Comparison of ENCODE assay signal across 8 cellular contexts in the genomic region with DNA sequence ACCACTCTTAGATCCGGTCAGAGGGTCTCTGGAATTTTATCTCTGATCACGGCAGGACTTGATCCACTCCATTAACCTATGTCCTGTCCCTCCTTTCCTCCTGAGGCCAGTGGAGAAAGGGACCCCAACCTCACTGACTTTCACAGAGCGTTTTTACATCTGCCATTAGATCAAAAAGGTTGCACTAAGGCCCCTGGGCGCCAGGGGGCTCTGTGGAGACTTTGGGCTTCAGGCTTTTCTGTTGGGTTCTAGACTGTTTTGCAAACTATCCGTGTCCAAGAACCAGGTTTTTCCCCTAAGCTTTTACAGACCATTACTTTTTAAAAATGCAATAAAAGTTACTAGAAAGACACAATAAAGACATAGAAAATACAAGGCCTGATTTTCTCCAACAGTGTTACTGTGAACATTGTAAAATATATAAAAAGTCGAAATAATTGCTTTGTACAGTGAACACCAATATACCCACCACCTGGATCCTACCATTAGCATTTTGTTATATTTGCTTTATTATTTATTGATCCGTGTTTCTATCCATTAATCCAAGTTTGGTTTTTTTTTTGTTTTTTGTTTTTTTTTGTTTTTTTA.
A peak's percentile ranks its signal among the peaks of the same experiment; 100 is the strongest.
DNase-seq lines count a peak whose midpoint lies in the region; ATAC-seq, FAIRE-seq and TF ChIP-seq lines count a peak whose summit lies in the region.

No MANE protein-coding gene starts in this region.

- ATAC-seq in esophagus mucosa, result peak; percentile 37
- peak; percentile 62 for ATAC-seq in aorta (ENCODE audit: low FRiP score)
- ATAC-seq in GM21447 (IDR thresholded peaks at IDR 0.05; ENCODE audit: unreplicated experiment), result no peak

- 71 to 73% methylated on average over 7 of the region's 7 CpGs for WGBS in aorta, 2 donors

- H3K4me3 ChIP-seq in aorta (ENCODE audit: low read length in 2 of 2), result no peak overlapping the region

- no peaks in the 10 kb centered on the region for H3K9me3 ChIP-seq in aorta (ENCODE audit: control insufficient read depth, low read length)

- peak; percentile 14 to 43 for DNase-seq in AML-193 (lab: John Stamatoyannopoulos, UW)
- DNase-seq in GM19239 (ENCODE audit: insufficient read length, low spot score), result peak; percentile 5
- DNase-seq in NCI-H524 (lab: John Stamatoyannopoulos, UW), result peak; percentile 52 to 81
- peak; percentile 61 to 70 for DNase-seq in activated CD4-positive, alpha-beta T cell treated with anti-CD3 and anti-CD28 coated beads, Interleukin-2, amount 50 U/mL, for 48 hours
- peak; percentile 49 for DNase-seq in neural crest cell (ENCODE audit: low read depth, low spot score)
- peak; percentile 53 to 81 for DNase-seq in aorta

- intact Hi-C loops in aorta (cut with DNase I), result loop anchor here in 1 of 2 donors (10.0 kb wide), 2 partner anchors 111 to 199 kb away; partner anchors contain the start of gene ALDH1A2

- no peaks in the 10 kb centered on the region for H3K36me3 ChIP-seq in aorta (ENCODE audit: control insufficient read depth in 1 of 2, insufficient read depth in 2 of 2, low read length in 1 of 2)

- peak overlapping the region; percentile 50 for H3K27ac Mint-ChIP-seq in neural crest cell (ENCODE audit: unreplicated experiment)

- no peaks in the 10 kb centered on the region for H3K36me3 Mint-ChIP-seq in neural crest cell (ENCODE audit: low read depth)

- TF ChIP-seq CTCF in neural crest cell (conservative IDR thresholded peaks at IDR 0.05), result peak; percentile 78

- peaks cover 3% of the 10 kb centered on the region for H3K9me3 Mint-ChIP-seq in neural crest cell

- H3K27ac ChIP-seq in aorta (ENCODE audit: low read depth in 1 of 2, low read length in 2 of 2), result no peak overlapping the region

- H3K27me3 Mint-ChIP-seq in neural crest cell (ENCODE audit: low read depth), result peaks cover 4% of the 10 kb centered on the region

- H3K4me3 Mint-ChIP-seq in neural crest cell, result no peak overlapping the region

- FAIRE-seq in GM19239 (lab: Jason Lieb, UNC), result peak; percentile 28

- H3K4me1 ChIP-seq in aorta (ENCODE audit: control insufficient read depth in 1 of 2, insufficient read depth in 2 of 2, low read length in 2 of 2), result no peaks in the 10 kb centered on the region

- no peaks in the 10 kb centered on the region for H3K4me1 Mint-ChIP-seq in neural crest cell

- H3K27me3 ChIP-seq in aorta (ENCODE audit: control insufficient read depth in 1 of 2, insufficient read depth in 2 of 2, low read length in 1 of 2), result no peaks in the 10 kb centered on the region

Comparison
In these comparisons a context has a peak if more than half of its experiments do, and no peak if none do; other contexts are left out.
1. DNase-seq: peak in every context shown above with its lines; median percentile 67 in aorta; 66 in NCI-H524; 66 in activated CD4-positive, alpha-beta T cell treated with anti-CD3 and anti-CD28 coated beads, Interleukin-2, amount 50 U/mL, for 48 hours; 49 in neural crest cell; 28 in AML-193; 5 in GM19239.